ENCODE assay signal across 8 cellular contexts in genomic region chr12:120971299-120972180, GRCh38. TPM values are rescaled to one million over a fixed set of nuclear protein-coding genes. Genes with fewer than 3 reads are reported as not detected.
DNase-seq lines count a peak whose midpoint lies in the region; ATAC-seq and TF ChIP-seq lines count a peak whose summit lies in the region.

No MANE protein-coding gene starts in this region.

- H3K27me3 Mint-ChIP-seq in nephron (ENCODE audit: low read depth) = no peaks in the 10 kb centered on the region

- H3K4me3 ChIP-seq in HAP-1 = no peak overlapping the region

- H3K27me3 ChIP-seq in HAP-1 (ENCODE audit: low read depth) = no peaks in the 10 kb centered on the region

- no peaks in the 10 kb centered on the region for H3K9me3 ChIP-seq in HAP-1

- no peaks in the 10 kb centered on the region for H3K4me1 Mint-ChIP-seq in nephron

- no peaks in the 10 kb centered on the region for H3K36me3 ChIP-seq in HAP-1 (replicated peaks)

- peaks cover 6% of the 10 kb centered on the region for H3K4me1 ChIP-seq in HAP-1

- peak overlapping the region in 2 of 3 experiments; percentile 58 to 73 for H3K27ac Mint-ChIP-seq in nephron

- no peak for ATAC-seq in GM19324 (IDR thresholded peaks at IDR 0.05; ENCODE audit: low FRiP score, unreplicated experiment)

- H3K36me3 Mint-ChIP-seq in nephron (ENCODE audit: low read depth) = peaks cover 16% of the 10 kb centered on the region

- intact Hi-C loops in posterior vena cava (cut with DNase I) = loop anchor here (5.0 to 10.0 kb wide), 2 partner anchors 327 to 389 kb away; partner anchors contain the start of genes CABP1 (in 2 of the 2) and POP5 (in 1 of the 2)

- in situ Hi-C loops in HAP-1 (cut with MboI; ENCODE audit: low sequenced_read_pairs) = no loop called here

- peak; percentile 25 for DNase-seq in COR-L47 (lab: John Stamatoyannopoulos, UW)
- peak; percentile 41 to 74 for DNase-seq in HAP-1 (ENCODE audit: low spot score in 2 of 2)
- peak; percentile 7 to 62 for DNase-seq in NCI-H446 (lab: John Stamatoyannopoulos, UW)
- DNase-seq in activated CD4-positive, alpha-beta T cell treated with anti-CD3 and anti-CD28 coated beads, Interleukin-2, amount 50 U/mL, for 1 hour = peak; percentile 20
- peak; percentile 51 for DNase-seq in fibroblast of gingiva (ENCODE audit: low read depth)
- DNase-seq in posterior vena cava (ENCODE audit: low spot score) = no peak

- H3K4me3 Mint-ChIP-seq in nephron = no peak overlapping the region

- H3K9me3 Mint-ChIP-seq in nephron = no peaks in the 10 kb centered on the region

- peak; percentile 68 to 72 (median 69) for TF ChIP-seq CTCF in nephron (IDR thresholded peaks at IDR 0.05; ENCODE audit: unreplicated experiment in 3 of 3)

RNA-seq across cellular contexts. Expression of gene HNF1A, which starts 6.8 kb away (rescaled TPM):
- not detected for total RNA-seq in posterior vena cava

RNA-seq across cellular contexts. Expression of gene C12orf43, which starts 44.7 kb away (rescaled TPM):
- total RNA-seq in posterior vena cava = 10 to 100 TPM; 13.7 to 15.7 TPM
